Comparison of ENCODE assay signal across 8 cellular contexts in the genomic region with DNA sequence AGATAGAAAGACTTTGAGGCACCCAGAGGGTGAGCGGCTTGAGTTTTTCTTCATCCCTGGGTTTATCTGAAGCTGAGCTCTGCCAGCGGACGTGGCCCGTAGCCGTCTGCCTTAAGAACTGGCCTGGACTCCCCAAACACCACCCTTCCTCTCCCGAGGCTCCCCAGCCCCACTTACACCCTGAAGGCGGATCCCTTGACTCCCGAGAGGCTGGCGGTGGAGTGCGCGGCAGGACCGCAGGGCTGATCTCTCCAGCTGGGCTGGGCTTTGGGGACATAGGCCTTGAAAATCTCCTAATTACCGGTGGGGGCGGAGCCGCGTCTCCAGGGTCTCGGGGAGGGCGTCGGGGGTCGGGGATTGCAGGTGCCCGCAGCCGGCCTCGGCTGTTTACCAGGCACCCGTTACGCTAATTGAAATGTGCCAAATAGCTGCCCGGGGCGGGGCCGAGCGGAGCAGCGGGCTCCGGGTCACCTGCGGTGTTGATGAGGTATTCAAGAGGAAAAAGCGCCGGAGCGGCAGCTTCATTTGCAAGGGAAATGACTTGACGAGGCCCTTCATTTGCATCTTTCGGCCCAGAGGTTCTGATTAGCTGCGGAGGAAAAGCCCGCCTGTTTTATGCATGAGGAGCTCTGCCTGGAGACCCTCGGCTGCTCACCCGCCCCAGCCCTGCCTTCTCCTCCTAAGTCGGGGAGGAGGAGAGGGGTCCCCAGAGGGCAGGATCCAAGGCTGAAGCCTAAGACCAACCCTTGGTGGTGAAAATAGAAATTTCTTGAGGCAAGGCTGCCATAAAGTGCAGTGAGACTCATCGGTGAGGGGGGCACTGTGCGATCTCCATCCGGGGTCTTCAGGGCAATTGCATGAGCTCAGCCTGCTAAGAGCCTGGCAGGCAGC.
DNase-seq lines count a peak whose midpoint lies in the region; ATAC-seq and TF ChIP-seq lines count a peak whose summit lies in the region.

No MANE protein-coding gene starts in this region.

- ATAC-seq in lower lobe of right lung (peak; percentile 68 to 76), HG02852 (IDR thresholded peaks at IDR 0.05; ENCODE audit: unreplicated experiment) (no peak), HG02981 (IDR thresholded peaks at IDR 0.05; ENCODE audit: unreplicated experiment) (no peak)

- peak overlapping the region; percentile 85 for H3K4me3 ChIP-seq in Loucy (ENCODE audit: low read length, poor library complexity, severe bottlenecking)
- no peak overlapping the region for H3K4me3 ChIP-seq in adipocyte (ENCODE audit: low read length)
- H3K4me3 ChIP-seq in lower lobe of right lung, result peak overlapping the region; percentile 41

- DNase-seq in adipocyte (ENCODE audit: low read depth) (peak; percentile 7), lower lobe of right lung (peak; percentile 61), HCEC 1CT (no peak)
- peak; percentile 21 for DNase-seq in stimulated activated CD8-positive, alpha-beta memory T cell treated with anti-CD3 and anti-CD28 coated beads, Interleukin-4, amount 100 ng/mL, for 24 hours (ENCODE audit: low read depth)

- no peak overlapping the region for H3K27ac ChIP-seq in lower lobe of right lung

- H3K4me1 ChIP-seq in Loucy (ENCODE audit: insufficient read depth, low read length, poor library complexity, severe bottlenecking), result peaks cover 49% of the 10 kb centered on the region
- peaks cover 4% of the 10 kb centered on the region for H3K4me1 ChIP-seq in adipocyte (ENCODE audit: control insufficient read depth, insufficient read depth, low read length)
- H3K4me1 ChIP-seq in lower lobe of right lung, result peaks cover 15% of the 10 kb centered on the region

- H3K9me3 ChIP-seq in Loucy (ENCODE audit: insufficient read depth, low read depth, low read length) (no peaks in the 10 kb centered on the region), adipocyte (ENCODE audit: control insufficient read depth, low read length) (no peaks in the 10 kb centered on the region), lower lobe of right lung (no peaks in the 10 kb centered on the region)

- H3F3A ChIP-seq in Loucy (ENCODE audit: low read depth), result peaks cover 3% of the 10 kb centered on the region; the same call in 1 of the 2 replicates

- H3K4me2 ChIP-seq in Loucy (ENCODE audit: low read depth, low read length, poor library complexity, severe bottlenecking), result peak overlapping the region; percentile 92

- peaks cover 11% of the 10 kb centered on the region; the same call in 1 of the 2 replicates for H3K79me2 ChIP-seq in Loucy (ENCODE audit: insufficient read depth, low read length)

- no peaks in the 10 kb centered on the region for H3K9me2 ChIP-seq in Loucy (replicated peaks; ENCODE audit: low read depth, low read length)

- peak; percentile 87 for TF ChIP-seq POLR2A in Raji (IDR thresholded peaks at IDR 0.05; ENCODE audit: insufficient read depth, low read depth, low read length)

- intact Hi-C loops in lower lobe of right lung (cut with DNase I), result no loop called here

- H3K36me3 ChIP-seq in Loucy (ENCODE audit: insufficient read depth, low read length), result no peaks in the 10 kb centered on the region
- no peaks in the 10 kb centered on the region for H3K36me3 ChIP-seq in adipocyte (ENCODE audit: control insufficient read depth, insufficient read depth, low read length, severe bottlenecking)
- no peaks in the 10 kb centered on the region for H3K36me3 ChIP-seq in lower lobe of right lung

- H3K9ac ChIP-seq in Loucy (ENCODE audit: low read depth, low read length, poor library complexity, severe bottlenecking), result peak overlapping the region; percentile 85
- no peak overlapping the region for H3K9ac ChIP-seq in adipocyte (ENCODE audit: low read length)

- H4K20me1 ChIP-seq in Loucy (ENCODE audit: insufficient read depth, low read length, poor library complexity, severe bottlenecking), result no peaks in the 10 kb centered on the region

- peak overlapping the region; percentile 93 for H2AFZ ChIP-seq in Loucy (ENCODE audit: low read length)

- H3K27me3 ChIP-seq in Loucy (ENCODE audit: insufficient read depth, low read length, poor library complexity, severe bottlenecking), result no peaks in the 10 kb centered on the region
- peaks cover 74% of the 10 kb centered on the region for H3K27me3 ChIP-seq in adipocyte (replicated peaks; ENCODE audit: control insufficient read depth, insufficient read depth, low read length)
- H3K27me3 ChIP-seq in lower lobe of right lung (ENCODE audit: low read depth), result peaks cover 43% of the 10 kb centered on the region

- TF ChIP-seq CTCF in Loucy (conservative IDR thresholded peaks at IDR 0.05; ENCODE audit: low read length) (peak; percentile 33; the same call in 1 of the 2 replicates), lower lobe of right lung (IDR thresholded peaks at IDR 0.05) (no peak)

Comparison
In these comparisons a context has a peak if more than half of its experiments do, and no peak if none do; other contexts are left out.
1. ATAC-seq: peak in lower lobe of right lung (2 of 2); none in HG02852 (single experiment) and HG02981 (single experiment).